In the genomic region with DNA sequence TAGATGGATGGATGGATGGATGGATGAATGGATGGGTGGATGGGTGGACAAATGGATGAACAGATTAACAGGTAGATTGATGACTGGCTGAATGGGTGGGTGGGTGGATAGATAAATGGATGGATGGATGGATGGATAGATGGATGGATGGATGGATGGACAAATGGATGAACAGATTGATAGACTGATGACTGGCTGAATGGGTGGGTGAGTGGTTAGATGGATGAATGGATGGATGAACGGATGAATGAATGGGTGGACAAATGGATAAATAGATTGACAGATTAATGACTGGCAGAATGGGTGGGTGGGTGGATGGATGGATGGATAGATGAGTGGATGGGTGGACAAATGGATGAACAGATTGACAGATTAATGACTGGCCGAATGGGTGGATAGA, we compare ENCODE assay signal across 19 cellular contexts. TPM values are rescaled to one million over a fixed set of nuclear protein-coding genes. Genes with fewer than 3 reads are reported as not detected.
DNase-seq lines count a peak whose midpoint lies in the region; ATAC-seq, FAIRE-seq and TF ChIP-seq lines count a peak whose summit lies in the region.
"Had no signal": no experiment of that assay in that cellular context is flagged by ENCODE, and none has a peak within 500 bp of the region (broad histone marks: within the 10 kb centered on the region; RNA-seq: fewer than 3 reads in every experiment).

No MANE protein-coding gene starts in this region.

- ATAC-seq in lung (ENCODE audit: insufficient read depth, low FRiP score) = no peak
- ATAC-seq: HepG2 had no signal

- H3K4me1 ChIP-seq in lung (ENCODE audit: control insufficient read depth in 2 of 2, insufficient read depth in 2 of 2, low read length in 2 of 2) = peaks cover 0 to 2% of the 10 kb centered on the region in 2 donors
- H3K4me1 ChIP-seq: HAP-1 had no signal

- peak; percentile 36 for FAIRE-seq in HTR-8/SVneo (lab: Jason Lieb, UNC)
- FAIRE-seq: GM12878, HepG2 had no signal

- peaks cover 19% of the 10 kb centered on the region for H3K4me1 Mint-ChIP-seq in T-helper 2 cell treated with Interferon-gamma antibody and Interleukin-4, amounts not matched to agents 5 μg/mL and 100 μg/mL, for 36 hours (ENCODE audit: low read depth)

- H3K27me3 Mint-ChIP-seq in T-helper 2 cell treated with Interferon-gamma antibody and Interleukin-4, amounts not matched to agents 5 μg/mL and 100 μg/mL, for 36 hours (ENCODE audit: low read depth) = no peaks in the 10 kb centered on the region

- H3K27ac ChIP-seq in lung (ENCODE audit: low read depth in 1 of 2, low read length in 1 of 2) = no peak overlapping the region
- H3K27ac ChIP-seq: 22Rv1, KMS-11 had no signal

- H3K9me3 Mint-ChIP-seq in T-helper 2 cell treated with Interferon-gamma antibody and Interleukin-4, amounts not matched to agents 5 μg/mL and 100 μg/mL, for 36 hours = no peaks in the 10 kb centered on the region
- H3K9me3 Mint-ChIP-seq: CD14-positive monocyte had no signal

- DNase-seq in T-helper 2 cell treated with Interferon-gamma antibody and Interleukin-4, amounts not matched to agents 5 μg/mL and 100 μg/mL, for 36 hours (ENCODE audit: low spot score) = peak; percentile 3
- DNase-seq in T-helper 2 cell = no peak
- no peak for DNase-seq in HTR-8/SVneo (ENCODE audit: insufficient read length, low spot score)
- DNase-seq in lung (ENCODE audit: low spot score) = peak; percentile 0
- DNase-seq in GM20000 (ENCODE audit: low spot score) = no peak
- no peak for DNase-seq in GM10266 (ENCODE audit: extremely low spot score)
- DNase-seq in NCI-H2171 (lab: John Stamatoyannopoulos, UW) = no peak
- no peak for DNase-seq in effector CD8-positive, alpha-beta T cell (lab: John Stamatoyannopoulos, UW)
- DNase-seq: DMS53, GOT3 had no signal

- no peak overlapping the region for H3K4me3 ChIP-seq in lung
- H3K4me3 ChIP-seq: GM12878, HAP-1 had no signal

- TF ChIP-seq CTCF in lung (IDR thresholded peaks at IDR 0.05; ENCODE audit: control extremely low read depth, extremely low read depth) (no peak), GM20000 (IDR thresholded peaks at IDR 0.05; ENCODE audit: extremely low read depth, missing control alignments) (no peak), GM10266 (IDR thresholded peaks at IDR 0.05; ENCODE audit: control insufficient read depth, insufficient read depth, low read depth, missing control alignments) (no peak)

- no peaks in the 10 kb centered on the region for H3K36me3 Mint-ChIP-seq in T-helper 2 cell treated with Interferon-gamma antibody and Interleukin-4, amounts not matched to agents 5 μg/mL and 100 μg/mL, for 36 hours (ENCODE audit: low read depth)
- H3K36me3 Mint-ChIP-seq: CD14-positive monocyte had no signal

- no peak overlapping the region for H3K4me3 Mint-ChIP-seq in T-helper 2 cell treated with Interferon-gamma antibody and Interleukin-4, amounts not matched to agents 5 μg/mL and 100 μg/mL, for 36 hours
- H3K4me3 Mint-ChIP-seq: CD14-positive monocyte had no signal

- H3K36me3 ChIP-seq in lung (ENCODE audit: control insufficient read depth in 2 of 2, insufficient read depth in 2 of 2, low read length in 2 of 2) = no peaks in the 10 kb centered on the region
- H3K36me3 ChIP-seq: HAP-1 had no signal

- H3K27ac Mint-ChIP-seq in T-helper 2 cell treated with Interferon-gamma antibody and Interleukin-4, amounts not matched to agents 5 μg/mL and 100 μg/mL, for 36 hours = no peak overlapping the region

- WGBS in lung, 2 donors = 60 to 61% methylated on average over 2 of the region's 2 CpGs

- H3K9me3 ChIP-seq in lung (ENCODE audit: control insufficient read depth in 2 of 2, insufficient read depth in 1 of 2, low read length in 1 of 2) = peaks cover 0 to 2% of the 10 kb centered on the region in 2 donors
- H3K9me3 ChIP-seq: HAP-1 had no signal

- H3K27me3 ChIP-seq in lung (ENCODE audit: control insufficient read depth, insufficient read depth) = no peaks in the 10 kb centered on the region

RNA-seq across cellular contexts. Expression of gene AKAP17A, which starts 13.6 kb away (rescaled TPM):
- total RNA-seq in lung = 10 to 100 TPM; 40.6 to 48.9 TPM
- polyA plus RNA-seq in lung = 10 to 100 TPM; 44.1 to 45.2 TPM

RNA-seq across cellular contexts. Expression of gene ASMT, which starts 37.0 kb away (rescaled TPM):
- under 1 TPM; 0.25 to 0.63 TPM for total RNA-seq in lung
- polyA plus RNA-seq in lung = under 1 TPM; 0.09 to 0.37 TPM
- total RNA-seq: A673, Daoy, GM12878, HepG2 had no signal
- polyA plus RNA-seq: BJ, CD14-positive monocyte had no signal

RNA-seq across cellular contexts. Expression of gene P2RY8, which starts 40.9 kb away (rescaled TPM):
- 1 to 10 TPM; 2.8 to 8.3 TPM for total RNA-seq in lung
- polyA plus RNA-seq in lung = 1 to 10 TPM in 1 of 2 donors, under 1 TPM in 1; 0.51 to 6.0 TPM
- total RNA-seq: A673 had no signal
- polyA plus RNA-seq: BJ had no signal

Comparison
In these comparisons a context has a peak if more than half of its experiments do, and no peak if none do; other contexts are left out.
1. DNase-seq: peak in T-helper 2 cell treated with Interferon-gamma antibody and Interleukin-4, amounts not matched to agents 5 μg/mL and 100 μg/mL, for 36 hours (single experiment) and lung (single experiment); none in T-helper 2 cell (0 of 5), HTR-8/SVneo (single experiment), GM20000 (single experiment), GM10266 (single experiment), NCI-H2171 (single experiment) and effector CD8-positive, alpha-beta T cell (single experiment).